ENCODE assay signal across 30 cellular contexts in the genomic region with DNA sequence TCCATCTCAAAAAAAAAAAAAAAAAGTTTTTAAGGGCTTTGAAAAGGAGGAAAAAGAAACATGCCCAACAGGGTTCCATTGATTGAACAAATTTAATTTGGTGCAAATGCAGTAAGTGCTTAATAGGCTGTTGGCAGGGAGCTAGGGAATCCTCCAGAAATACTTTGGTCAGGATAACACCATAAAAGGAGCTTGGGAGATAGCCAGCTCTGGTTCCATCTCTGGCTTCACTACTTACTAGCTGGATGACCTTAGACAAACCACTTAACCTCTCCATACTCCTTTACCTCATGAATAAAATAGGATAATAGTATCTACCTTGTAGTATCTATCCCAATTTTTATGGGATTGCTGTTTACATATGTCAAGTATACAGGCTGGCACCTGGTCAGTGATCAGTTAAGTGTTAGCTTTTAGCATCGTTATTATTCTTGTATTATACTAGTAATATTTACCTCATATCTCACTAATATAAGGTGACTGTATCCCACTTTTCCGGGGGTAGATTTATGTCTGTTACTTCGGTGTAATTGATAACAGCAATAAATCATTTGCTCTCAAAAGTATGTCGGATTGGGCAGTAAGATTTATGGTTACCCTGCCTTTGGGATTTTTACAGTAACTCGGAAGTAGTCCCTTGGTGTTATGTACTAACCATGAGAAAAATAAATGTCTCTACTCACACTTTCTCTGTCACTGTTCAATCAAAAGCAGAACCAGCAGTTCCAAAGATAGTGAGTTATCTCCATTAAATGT. TPM values are rescaled to one million over a fixed set of nuclear protein-coding genes. Genes with fewer than 3 reads are reported as not detected.
A peak's percentile ranks its signal among the peaks of the same experiment; 100 is the strongest.
DNase-seq lines count a peak whose midpoint lies in the region; ATAC-seq, FAIRE-seq and TF ChIP-seq lines count a peak whose summit lies in the region.
"Had no signal": no experiment of that assay in that cellular context is flagged by ENCODE, and none has a peak within 500 bp of the region (broad histone marks: within the 10 kb centered on the region; RNA-seq: fewer than 3 reads in every experiment).

No MANE protein-coding gene starts in this region.

- intact Hi-C loops in K562 (cut with micrococcal nuclease) = no loop called here

- no peak for ATAC-seq in K562
- no peak for ATAC-seq in GM19395 (IDR thresholded peaks at IDR 0.05; ENCODE audit: unreplicated experiment)
- ATAC-seq in GM21786 (IDR thresholded peaks at IDR 0.05; ENCODE audit: unreplicated experiment) = no peak
- ATAC-seq: esophagus mucosa, T-helper 17 cell had no signal

- FAIRE-seq in K562 (lab: Jason Lieb, UNC) = no peak
- FAIRE-seq: bronchial epithelial cell had no signal

- in situ Hi-C loops in K562 (cut with MboI) = no loop called here

- peak; percentile 46 for DNase-seq in DMS153 treated with DMSO at 0.1 percent for 48 hours (lab: John Stamatoyannopoulos, UW; ENCODE audit: unreplicated experiment)
- peak; percentile 38 for DNase-seq in NCI-H1092 treated with DMSO at 0.1 percent for 48 hours (lab: John Stamatoyannopoulos, UW)
- peak; percentile 84 for DNase-seq in NCI-H69 (lab: John Stamatoyannopoulos, UW)
- DNase-seq in K562 (ENCODE audit: extremely low read depth in 1 of 4, low spot score in 3 of 4) = no peak
- DNase-seq in stimulated activated CD8-positive, alpha-beta memory T cell treated with anti-CD3 and anti-CD28 coated beads, Interleukin-4, amount 100 ng/mL, for 48 hours = no peak
- DNase-seq in activated CD4-positive, CD25-positive, alpha-beta regulatory T cell (lab: John Stamatoyannopoulos, UW) = no peak
- DNase-seq: activated CD4-positive, alpha-beta T cell treated with anti-CD3 and anti-CD28 coated beads for 4 hours; activated CD8-positive, alpha-beta memory T cell treated with anti-CD3 and anti-CD28 coated beads for 24 hours; activated naive CD4-positive, alpha-beta T cell; activated T-cell treated with anti-CD3 and anti-CD28 coated beads, Interleukin-2, amount 50 U/mL, for 24 hours; adrenal gland; Caco-2; foreskin melanocyte; left cardiac atrium; mesendoderm; MV-4-11; naive B cell; NCI-H1930; NCI-H510A; RPMI8226; substantia nigra; T-helper 17 cell; uterus had no signal

- no peak for TF ChIP-seq EP300 in K562 (IDR thresholded peaks at IDR 0.05; ENCODE audit: low read length)

- no peaks in the 10 kb centered on the region for H3K9me1 ChIP-seq in K562 (ENCODE audit: control insufficient read depth, insufficient read depth, low read length)

- POLR2A ChIA-PET in K562 (lab: Yijun Ruan, JAX) = no interaction called here

- no peak overlapping the region for H3K4me2 ChIP-seq in K562 (ENCODE audit: insufficient read depth, low read length)
- H3K4me2 ChIP-seq: BLaER1 treated with 17β-estradiol and CSF1 and Interleukin-3, amounts not matched to agents 10 nM and 100 nM; KMS-11 had no signal

- CTCF ChIA-PET in K562 (lab: Yijun Ruan, JAX; ENCODE audit: low intra/inter-chr PET ratio) = no interaction called here

- WGBS in K562 (ENCODE audit: insufficient coverage, low coverage, missing lambda C conversion rate) = 0% methylated on average over 5 of the region's 5 CpGs

- TF ChIP-seq RAD21 in K562 (CRISPR knock-in tag; conservative IDR thresholded peaks at IDR 0.05 in 1 of 2, IDR thresholded peaks at IDR 0.05 in 1 of 2) = no peak

- TF ChIP-seq POLR2A in K562 (conservative IDR thresholded peaks at IDR 0.05) = no peak

- no peak overlapping the region for H3K27ac ChIP-seq in K562 (ENCODE audit: extremely low read depth, low read depth, low read length)
- H3K27ac ChIP-seq: adrenal gland; BLaER1 treated with 17β-estradiol and CSF1 and Interleukin-3, amounts not matched to agents 10 nM and 100 nM; coronary artery; KMS-11; uterus had no signal

- no peaks in the 10 kb centered on the region; a peak in 2 of 5 replicates for H3K27me3 ChIP-seq in K562 (ENCODE audit: control insufficient read depth in 2 of 2, insufficient read depth in 2 of 2, low read length in 2 of 2)
- H3K27me3 ChIP-seq: adrenal gland; BLaER1 treated with 17β-estradiol and CSF1 and Interleukin-3, amounts not matched to agents 10 nM and 100 nM; uterus had no signal

- no peaks in the 10 kb centered on the region for H3K9me3 ChIP-seq in K562 (replicated peaks; ENCODE audit: control insufficient read depth, insufficient read depth, low read depth, low read length)
- H3K9me3 ChIP-seq: adrenal gland; BLaER1 treated with 17β-estradiol and CSF1 and Interleukin-3, amounts not matched to agents 10 nM and 100 nM; Caco-2; uterus had no signal

- no peaks in the 10 kb centered on the region for H4K20me1 ChIP-seq in K562 (replicated peaks; ENCODE audit: control insufficient read depth, insufficient read depth, low read length)
- H4K20me1 ChIP-seq: BLaER1 treated with 17β-estradiol and CSF1 and Interleukin-3, amounts not matched to agents 10 nM and 100 nM had no signal

- H3K4me1 ChIP-seq in K562 (replicated peaks in 1 of 2; ENCODE audit: control insufficient read depth in 2 of 2, insufficient read depth in 2 of 2, low read length in 2 of 2) = no peaks in the 10 kb centered on the region
- H3K4me1 ChIP-seq: adrenal gland, uterus had no signal

- no peak overlapping the region for H3K4me3 ChIP-seq in K562
- H3K4me3 ChIP-seq: adrenal gland; BLaER1 treated with 17β-estradiol and CSF1 and Interleukin-3, amounts not matched to agents 10 nM and 100 nM; coronary artery; uterus had no signal

- no peak overlapping the region for H3K9ac ChIP-seq in K562 (ENCODE audit: insufficient read depth in 1 of 2, low read depth in 2 of 2, low read length in 2 of 2)
- H3K9ac ChIP-seq: BLaER1 treated with 17β-estradiol and CSF1 and Interleukin-3, amounts not matched to agents 10 nM and 100 nM; KMS-11 had no signal

- no peak for TF ChIP-seq CTCF in K562 (IDR thresholded peaks at IDR 0.05 in 2 of 3, conservative IDR thresholded peaks at IDR 0.05 in 1 of 3; ENCODE audit: insufficient read depth in 2 of 3, low read depth in 1 of 3, low read length in 3 of 3)

- BruUV-seq in K562 (replicated peaks; lab: Mats Ljungman, UMichigan) = no TSS peak

- H3K79me2 ChIP-seq in K562 (ENCODE audit: control insufficient read depth, insufficient read depth, low read length) = no peaks in the 10 kb centered on the region

- no peak overlapping the region for H2AFZ ChIP-seq in K562 (ENCODE audit: low read depth, low read length)

- no peaks in the 10 kb centered on the region for H3K36me3 ChIP-seq in K562 (ENCODE audit: control insufficient read depth, insufficient read depth, low read length)
- H3K36me3 ChIP-seq: adrenal gland; BLaER1 treated with 17β-estradiol and CSF1 and Interleukin-3, amounts not matched to agents 10 nM and 100 nM; uterus had no signal

TF ChIP-seq in K562, 482 proteins besides CTCF, POLR2A, EP300 and RAD21:
- TF ChIP-seq, protein P1, sequence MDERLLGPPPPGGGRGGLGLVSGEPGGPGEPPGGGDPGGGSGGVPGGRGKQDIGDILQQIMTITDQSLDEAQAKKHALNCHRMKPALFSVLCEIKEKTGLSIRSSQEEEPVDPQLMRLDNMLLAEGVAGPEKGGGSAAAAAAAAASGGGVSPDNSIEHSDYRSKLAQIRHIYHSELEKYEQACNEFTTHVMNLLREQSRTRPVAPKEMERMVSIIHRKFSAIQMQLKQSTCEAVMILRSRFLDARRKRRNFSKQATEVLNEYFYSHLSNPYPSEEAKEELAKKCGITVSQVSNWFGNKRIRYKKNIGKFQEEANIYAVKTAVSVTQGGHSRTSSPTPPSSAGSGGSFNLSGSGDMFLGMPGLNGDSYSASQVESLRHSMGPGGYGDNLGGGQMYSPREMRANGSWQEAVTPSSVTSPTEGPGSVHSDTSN (CRISPR knock-in tag; IDR thresholded peaks at IDR 0.05; ENCODE audit: low read depth) = no peak
- TF ChIP-seq, protein P1 (tag; conservative IDR thresholded peaks at IDR 0.05; ENCODE audit: low read depth) = 0 out of 2 replicates have a peak, but pooled peaks have one; percentile 28
- TF ChIP-seq SRF (CRISPR knock-in tag; IDR thresholded peaks at IDR 0.05) = no peak

RNA-seq across cellular contexts. Expression of a gene that starts 36.4 kb away (rescaled TPM):
- total RNA-seq in K562 (2011; cell fraction: chromatin; rRNA removed; ENCODE audit: low replicate concordance) = 21.9 and 68.0 TPM in 2 replicates
- total RNA-seq in K562 (2011; cell fraction: nucleolus; rRNA removed) = 11.2 and 22.0 TPM in 2 replicates
- 33.2 and 41.1 TPM in 2 replicates for total RNA-seq in K562 (2011; cell fraction: nucleoplasm; rRNA removed)
- 23.4 and 30.6 TPM in 2 replicates for total RNA-seq in K562 (2014; rRNA removed)
- 30.6 and 33.1 TPM in 2 replicates for total RNA-seq in K562 (2014; rRNA removed; fragmentation: Illumina TruSeq; extraction: Trizol)
- total RNA-seq in K562 (2015; rRNA removed; fragmentation: Illumina TruSeq; extraction: Trizol) = 23.1 and 23.2 TPM in 2 replicates
- 27.3 and 29.5 TPM in 2 replicates for total RNA-seq in K562 (2021)
- 39.3 and 43.0 TPM in 2 replicates for polyA plus RNA-seq in K562 (2011; rRNA removed)
- polyA plus RNA-seq in K562 (2011; cell fraction: cytosol; rRNA removed) = 9.0 and 15.2 TPM in 2 replicates
- 28.5 and 37.2 TPM in 2 replicates for polyA plus RNA-seq in K562 (2011; cell fraction: nucleus; rRNA removed)
- polyA plus RNA-seq in K562 (2012) = 14.3 and 17.0 TPM in 2 replicates
- 29.7 and 30.7 TPM in 2 replicates for polyA plus RNA-seq in K562 (2014; fragmentation: Illumina TruSeq; extraction: Trizol)
- polyA plus RNA-seq in K562 (2014; fragmentation: Nextera tagmentation; extraction: Ambion mirVana) = 10 to 100 TPM; 11.7 to 13.7 TPM
- polyA plus RNA-seq in K562 (2014; rRNA removed) = 26.8 and 41.4 TPM in 2 replicates
- polyA minus RNA-seq in K562 (2011; rRNA and poly(A)+ RNA removed) = 31.2 and 32.8 TPM in 2 replicates
- polyA minus RNA-seq in K562 (2011; cell fraction: cytosol; rRNA and poly(A)+ RNA removed) = 9.1 and 10.3 TPM in 2 replicates
- 48.3 and 78.8 TPM in 2 replicates for polyA minus RNA-seq in K562 (2011; cell fraction: nucleus; rRNA and poly(A)+ RNA removed)

Comparison
In these comparisons a context has a peak if more than half of its experiments do, and no peak if none do; other contexts are left out.
1. DNase-seq: peak in DMS153 treated with DMSO at 0.1 percent for 48 hours (single experiment), NCI-H1092 treated with DMSO at 0.1 percent for 48 hours (single experiment) and NCI-H69 (single experiment); none in K562 (0 of 4), stimulated activated CD8-positive, alpha-beta memory T cell treated with anti-CD3 and anti-CD28 coated beads, Interleukin-4, amount 100 ng/mL, for 48 hours (single experiment) and activated CD4-positive, CD25-positive, alpha-beta regulatory T cell (0 of 4).